ENCODE assay signal across 11 cellular contexts in the genomic region with DNA sequence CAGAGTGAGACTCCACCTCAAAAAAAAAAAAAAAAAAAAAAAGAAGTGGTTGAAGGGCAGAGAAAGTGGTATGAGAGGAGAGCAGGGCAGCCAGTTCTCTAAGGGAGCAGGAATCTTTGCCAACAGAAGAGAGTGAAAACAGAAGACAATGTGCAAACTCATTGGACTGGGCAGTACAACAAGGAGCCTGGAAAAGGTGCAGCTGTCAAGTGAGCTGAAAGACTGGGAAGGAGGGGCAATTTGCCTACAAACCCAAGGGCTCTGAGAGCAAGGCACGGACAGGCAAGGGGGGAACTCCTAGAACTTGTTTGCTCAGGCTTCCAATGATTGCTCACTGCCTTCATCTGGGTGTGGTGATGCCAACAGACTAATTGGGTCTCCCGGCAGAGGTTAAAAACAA. TPM values are rescaled to one million over a fixed set of nuclear protein-coding genes. Genes with fewer than 3 reads are reported as not detected.
DNase-seq lines count a peak whose midpoint lies in the region; ATAC-seq and TF ChIP-seq lines count a peak whose summit lies in the region.
"Had no signal": no experiment of that assay in that cellular context is flagged by ENCODE, and none has a peak within 500 bp of the region (broad histone marks: within the 10 kb centered on the region; RNA-seq: fewer than 3 reads in every experiment).

No MANE protein-coding gene starts in this region.

- H3K36me3 ChIP-seq in spleen, result peaks cover 0 to 82% (median 33%) of the 10 kb centered on the region in 6 donors

- no peaks in the 10 kb centered on the region for H3K9me3 ChIP-seq in spleen
- H3K9me3 ChIP-seq: colonic mucosa had no signal

- no peak for ATAC-seq in HG03159 (IDR thresholded peaks at IDR 0.05; ENCODE audit: unreplicated experiment)

- 40 to 73% (median 49%) methylated on average over 2 of the region's 2 CpGs for WGBS in spleen, 5 donors

- peak; percentile 12 for DNase-seq in NCI-H2029 treated with DMSO at 0.1 percent for 48 hours (lab: John Stamatoyannopoulos, UW)
- no peak for DNase-seq in NCI-H2029 (lab: John Stamatoyannopoulos, UW)
- peak; percentile 31 for DNase-seq in inferior parietal cortex (ENCODE audit: extremely low spot score)
- DNase-seq in spleen, result peak; percentile 2
- no peak for DNase-seq in NCI-H1694 treated with DMSO at 0.1 percent for 48 hours (lab: John Stamatoyannopoulos, UW)
- no peak for DNase-seq in DMS114 treated with DMSO at 0.1 percent for 48 hours (lab: John Stamatoyannopoulos, UW; ENCODE audit: unreplicated experiment)
- DNase-seq: activated CD8-positive, alpha-beta memory T cell treated with anti-CD3 and anti-CD28 coated beads, Interleukin-2, amount 50 U/mL, for 4 hours; colonic mucosa had no signal

- H3K4me3 ChIP-seq in spleen, result no peak overlapping the region
- H3K4me3 ChIP-seq: colonic mucosa had no signal

- peaks cover 0 to 52% (median 20%) of the 10 kb centered on the region in 6 donors for H3K4me1 ChIP-seq in spleen
- H3K4me1 ChIP-seq: colonic mucosa, parathyroid adenoma had no signal

- intact Hi-C loops in spleen (cut with DNase I; ENCODE audit: low total_unique reads), result no loop called here

- TF ChIP-seq CTCF in spleen (IDR thresholded peaks at IDR 0.05 in 8 of 11, conservative IDR thresholded peaks at IDR 0.05 in 3 of 11), result no peak

- H3K27me3 ChIP-seq in spleen (replicated peaks in 1 of 7), result no peaks in the 10 kb centered on the region
- H3K27me3 ChIP-seq: colonic mucosa had no signal

- no peak for TF ChIP-seq POLR2A in spleen (IDR thresholded peaks at IDR 0.05)

- H3K27ac ChIP-seq in angular gyrus (ENCODE audit: low read depth, low read length) (peak overlapping the region; percentile 13), spleen (no peak overlapping the region)
- H3K27ac ChIP-seq: colonic mucosa, parathyroid adenoma had no signal

RNA-seq across cellular contexts. Expression of a gene that starts 9.5 kb away (rescaled TPM):
- total RNA-seq in spleen, result 10 to 100 TPM; 64.0 to 90.8 (median 76.7) TPM
- polyA plus RNA-seq in spleen, result 10 to 100 TPM; 25.5 to 54.3 (median 34.7) TPM

RNA-seq across cellular contexts. Expression of a gene that starts 10.8 kb away (rescaled TPM):
- total RNA-seq in spleen, result 10 to 100 TPM; 11.4 to 21.9 (median 15.1) TPM
- polyA plus RNA-seq in spleen, result 1 to 10 TPM; 2.0 to 6.3 (median 2.8) TPM

RNA-seq across cellular contexts. Expression of a gene that starts 41.6 kb away (rescaled TPM):
- under 1 TPM in 4 of 7 donors, not detected in 3; 0.33 to 0.77 (median 0.47) TPM for total RNA-seq in spleen
- under 1 TPM; 0.06 to 0.33 (median 0.18) TPM for polyA plus RNA-seq in spleen

Comparison
In these comparisons a context has a peak if more than half of its experiments do, and no peak if none do; other contexts are left out.
1. DNase-seq: peak in NCI-H2029 treated with DMSO at 0.1 percent for 48 hours (single experiment), inferior parietal cortex (single experiment) and spleen (single experiment); none in NCI-H2029 (single experiment), NCI-H1694 treated with DMSO at 0.1 percent for 48 hours (single experiment) and DMS114 treated with DMSO at 0.1 percent for 48 hours (single experiment).